In genomic region chr5:28678899-28679298, GRCh38 we compare ENCODE assay signal across 26 cellular contexts.
"Had no signal": no experiment of that assay in that cellular context is flagged by ENCODE, and none has a peak within 500 bp of the region (broad histone marks: within the 10 kb centered on the region; RNA-seq: fewer than 3 reads in every experiment).

No MANE protein-coding gene starts in this region.

- H3K4me3 ChIP-seq: esophagus squamous epithelium had no signal

- H3K36me3 ChIP-seq: brain microvascular endothelial cell, esophagus squamous epithelium, WERI-Rb-1 had no signal

- ATAC-seq: activated CD4-positive, CD25-positive, alpha-beta regulatory T cell treated with anti-CD3 and anti-CD28 coated beads, Interleukin-2, amount 50 U/mL, for 24 hours; activated CD8-positive, alpha-beta T cell treated with anti-CD3 and anti-CD28 coated beads for 36 hours; activated T-cell treated with anti-CD3 and anti-CD28 coated beads, Interleukin-2, amount 50 U/mL, for 4 hours; activated T-helper 17 cell treated with anti-CD3 and anti-CD28 coated beads, Interleukin-2, amount 50 U/mL, for 72 hours; effector memory CD8-positive, alpha-beta T cell; T-helper 17 cell had no signal

- H3K9me3 ChIP-seq: esophagus squamous epithelium had no signal

- DNase-seq: activated B cell treated with CpG ODN at 0.5 μM for 24 hours; activated CD4-positive, alpha-beta T cell treated with anti-CD3 and anti-CD28 coated beads for 48 hours; activated CD4-positive, alpha-beta T cell treated with anti-CD3 and anti-CD28 coated beads, Interleukin-2, amount 50 U/mL, for 1 hour; activated CD4-positive, alpha-beta T cell treated with anti-CD3 and anti-CD28 coated beads, Interleukin-2, amount 50 U/mL, for 48 hours; activated CD8-positive, alpha-beta memory T cell treated with anti-CD3 and anti-CD28 coated beads for 24 hours; activated CD8-positive, alpha-beta T cell treated with anti-CD3 and anti-CD28 coated beads for 36 hours; activated effector memory CD4-positive, alpha-beta T cell treated with Interleukin-2 at 50 U/mL for 16 hours; activated gamma-delta T cell treated with Interleukin-2 at 50 U/mL for 16 hours; activated naive CD4-positive, alpha-beta T cell treated with anti-CD3 and anti-CD28 coated beads, Interleukin-2, amount 50 U/mL, for 16 hours; activated naive CD4-positive, alpha-beta T cell treated with Interleukin-2 at 50 U/mL for 16 hours; activated T-cell treated with anti-CD3 and anti-CD28 coated beads, Interleukin-2, amount 50 U/mL, for 4 hours; amniotic stem cell; anterior cingulate cortex; brain microvascular endothelial cell; cortex of kidney; dermis blood vessel endothelial cell; effector CD4-positive, alpha-beta T cell; effector memory CD8-positive, alpha-beta T cell; esophagus squamous epithelium; head of caudate nucleus; T-helper 17 cell; T1000; WERI-Rb-1 had no signal

- H3K27me3 ChIP-seq: brain microvascular endothelial cell, esophagus squamous epithelium had no signal

- H3K27ac ChIP-seq: brain microvascular endothelial cell, epithelial cell of prostate, esophagus squamous epithelium, WERI-Rb-1 had no signal

- H3K4me1 ChIP-seq: esophagus squamous epithelium had no signal
